In genomic region chr13:35978607-35979316, GRCh38 we compare ENCODE assay signal across 9 cellular contexts.
A peak's percentile ranks its signal among the peaks of the same experiment; 100 is the strongest.
DNase-seq lines count a peak whose midpoint lies in the region; ATAC-seq and TF ChIP-seq lines count a peak whose summit lies in the region.
"Had no signal": no experiment of that assay in that cellular context is flagged by ENCODE, and none has a peak within 500 bp of the region (broad histone marks: within the 10 kb centered on the region; RNA-seq: fewer than 3 reads in every experiment).

No MANE protein-coding gene starts in this region.

- no TSS peak for BruUV-seq in HCT116 (replicated peaks; lab: Mats Ljungman, UMichigan)

- peak; percentile 62 for TF ChIP-seq RAD21 in HCT116 (IDR thresholded peaks at IDR 0.05; ENCODE audit: low read depth)

- H3K9ac ChIP-seq in HCT116 (ENCODE audit: low read length): no peak overlapping the region
- H3K9ac ChIP-seq in skeletal muscle tissue (ENCODE audit: low read depth in 1 of 3, low read length in 3 of 3): peak overlapping the region in 1 of 3 donors; percentile 27

- H2AFZ ChIP-seq in HCT116 (ENCODE audit: low read depth, low read length, poor library complexity, severe bottlenecking): no peak overlapping the region

- no peaks in the 10 kb centered on the region for H3K36me3 ChIP-seq in HCT116 (ENCODE audit: control insufficient read depth in 1 of 2, insufficient read depth in 2 of 2, low read length in 2 of 2)
- no peaks in the 10 kb centered on the region for H3K36me3 ChIP-seq in skeletal muscle tissue (ENCODE audit: control insufficient read depth in 3 of 3, insufficient read depth in 3 of 3, low read length in 3 of 3)
- H3K36me3 ChIP-seq: BLaER1 treated with 17β-estradiol and CSF1 and Interleukin-3, amounts not matched to agents 10 nM and 100 nM had no signal

- DNase-seq in NCI-H1417 (lab: John Stamatoyannopoulos, UW) (peak; percentile 37 to 77 (median 66)), NCI-H1417 treated with DMSO at 0.1 percent for 48 hours (lab: John Stamatoyannopoulos, UW) (no peak), HCT116 (ENCODE audit: low read depth, low spot score) (peak; percentile 29), NCI-H2196 treated with DMSO at 0.1 percent for 48 hours (lab: John Stamatoyannopoulos, UW; ENCODE audit: unreplicated experiment) (peak; percentile 12), right cardiac atrium (no peak)

- H3K4me1 ChIP-seq in HCT116 (ENCODE audit: control insufficient read depth in 1 of 2, insufficient read depth in 2 of 2, low read length in 2 of 2): no peaks in the 10 kb centered on the region
- no peaks in the 10 kb centered on the region for H3K4me1 ChIP-seq in right cardiac atrium (ENCODE audit: control insufficient read depth, insufficient read depth, low read length)
- peaks cover 0 to 3% (median 0%) of the 10 kb centered on the region in 3 donors for H3K4me1 ChIP-seq in skeletal muscle tissue (ENCODE audit: control insufficient read depth in 3 of 3, insufficient read depth in 3 of 3, low read length in 3 of 3)

- no peaks in the 10 kb centered on the region for H3K27me3 ChIP-seq in HCT116 (ENCODE audit: insufficient read depth, low read length)
- no peaks in the 10 kb centered on the region for H3K27me3 ChIP-seq in right cardiac atrium (ENCODE audit: control insufficient read depth, insufficient read depth)
- no peaks in the 10 kb centered on the region for H3K27me3 ChIP-seq in skeletal muscle tissue (ENCODE audit: control insufficient read depth in 3 of 3, insufficient read depth in 3 of 3, low read length in 3 of 3)
- H3K27me3 ChIP-seq: BLaER1 treated with 17β-estradiol and CSF1 and Interleukin-3, amounts not matched to agents 10 nM and 100 nM had no signal

- H4K20me1 ChIP-seq in HCT116 (ENCODE audit: insufficient read depth): no peaks in the 10 kb centered on the region
- H4K20me1 ChIP-seq: BLaER1 treated with 17β-estradiol and CSF1 and Interleukin-3, amounts not matched to agents 10 nM and 100 nM had no signal

- RAD21 ChIA-PET in HCT116 (lab: Charles Lee; ENCODE audit: low non-redundant PET in 1 of 2, low total read pairs in 2 of 2, uncharacterized antibody in 2 of 2, unreplicated experiment in 2 of 2): interaction anchor here in 1 of 2 experiments (0.6 kb wide), 1 partner anchor 1021 kb away, joined by 3 read pairs; no protein-coding TSS in a partner anchor

- CTCF ChIA-PET in HCT116 (lab: Charles Lee): interaction anchor here (2.2 to 4.2 kb wide), 2 partner anchors 296 to 757 kb away, joined by 10 to 26 read pairs; no protein-coding TSS in a partner anchor

- WGBS in right cardiac atrium: 35% methylated on average over 10 of the region's 10 CpGs

- H3K9me2 ChIP-seq in HCT116 (ENCODE audit: insufficient read depth): no peaks in the 10 kb centered on the region

- H3K4me3 ChIP-seq in HCT116 (replicated peaks in 1 of 2; ENCODE audit: low read depth in 1 of 2, low read length in 2 of 2) (no peak overlapping the region), right cardiac atrium (ENCODE audit: low read length) (no peak overlapping the region), skeletal muscle tissue (ENCODE audit: low read length in 3 of 3) (no peak overlapping the region)
- H3K4me3 ChIP-seq: BLaER1 treated with 17β-estradiol and CSF1 and Interleukin-3, amounts not matched to agents 10 nM and 100 nM had no signal

- H3K79me2 ChIP-seq in HCT116 (ENCODE audit: insufficient read depth, low read length): no peaks in the 10 kb centered on the region

- ATAC-seq in HCT116 (no peak), right cardiac atrium (peak; percentile 34 to 61), HG02678 (IDR thresholded peaks at IDR 0.05; ENCODE audit: unreplicated experiment) (no peak)

- intact Hi-C loops in HCT116 (cut with micrococcal nuclease): loop anchor here (2.0 to 5.0 kb wide), 4 partner anchors 304 to 1090 kb away; no protein-coding TSS in a partner anchor
- intact Hi-C loops in right cardiac atrium (cut with DNase I): loop anchor here (2.0 to 10.0 kb wide), 3 partner anchors 296 to 756 kb away; no protein-coding TSS in a partner anchor

- no peak overlapping the region for H3K4me2 ChIP-seq in HCT116 (ENCODE audit: low read length)

- TF ChIP-seq CTCF in HCT116 (IDR thresholded peaks at IDR 0.05 in 2 of 3, conservative IDR thresholded peaks at IDR 0.05 in 1 of 3; ENCODE audit: borderline replicate concordance in 1 of 3, insufficient read depth in 1 of 3, low read depth in 2 of 3, low read length in 2 of 3): peak; percentile 18 to 80 (median 57); a peak in 5 of 6 replicates

- POLR2A ChIA-PET in HCT116 (lab: Charles Lee): no interaction called here

- H3K9me3 ChIP-seq in HCT116 (ENCODE audit: control insufficient read depth in 1 of 2, insufficient read depth in 1 of 2, low read depth in 1 of 2, low read length in 2 of 2) (no peaks in the 10 kb centered on the region), right cardiac atrium (ENCODE audit: control insufficient read depth, low read length) (no peaks in the 10 kb centered on the region), skeletal muscle tissue (ENCODE audit: control insufficient read depth in 3 of 3, low read length in 3 of 3) (no peaks in the 10 kb centered on the region)

- H3K27ac ChIP-seq in HCT116 (ENCODE audit: low read depth, low read length) (no peak overlapping the region), angular gyrus (ENCODE audit: low read depth, low read length) (peak overlapping the region; percentile 79), right cardiac atrium (ENCODE audit: low read length) (peak overlapping the region; percentile 69), skeletal muscle tissue (ENCODE audit: low read depth, low read length) (peak overlapping the region; percentile 81)

- no peak for TF ChIP-seq POLR2A in HCT116 (IDR thresholded peaks at IDR 0.05; ENCODE audit: borderline replicate concordance, extremely low read depth, insufficient read depth, insufficient read length)

TF ChIP-seq in HCT116, 20 proteins besides CTCF, POLR2A, EP300 and RAD21:
- no peak for TF ChIP-seq JUND (IDR thresholded peaks at IDR 0.05)
- TF ChIP-seq SRF (IDR thresholded peaks at IDR 0.05; ENCODE audit: low read depth): no peak
- no peak for TF ChIP-seq ATF3 (IDR thresholded peaks at IDR 0.05)
- no peak for TF ChIP-seq SIN3A (IDR thresholded peaks at IDR 0.05; ENCODE audit: low read depth)
- TF ChIP-seq ZFX (IDR thresholded peaks at IDR 0.05): no peak
- no peak for TF ChIP-seq ZNF274 (IDR thresholded peaks at IDR 0.05; ENCODE audit: low read depth, low read length)
- TF ChIP-seq MAX (IDR thresholded peaks at IDR 0.05): no peak
- no peak for TF ChIP-seq ELF1 (IDR thresholded peaks at IDR 0.05; ENCODE audit: borderline replicate concordance, low read depth)
- no peak for TF ChIP-seq ZBTB33 (IDR thresholded peaks at IDR 0.05; ENCODE audit: extremely low read depth, insufficient replicate concordance, low read length)
- no peak for TF ChIP-seq TCF7L2 (IDR thresholded peaks at IDR 0.05; ENCODE audit: borderline replicate concordance, extremely low read depth, insufficient read depth, insufficient read length)
- no peak for TF ChIP-seq EZH2 (IDR thresholded peaks at IDR 0.05)
- TF ChIP-seq EGR1 (IDR thresholded peaks at IDR 0.05; ENCODE audit: low read depth): no peak

Comparison
In these comparisons a context has a peak if more than half of its experiments do, and no peak if none do; other contexts are left out.
1. DNase-seq: peak in NCI-H1417 (3 of 3), HCT116 (single experiment) and NCI-H2196 treated with DMSO at 0.1 percent for 48 hours (single experiment); none in NCI-H1417 treated with DMSO at 0.1 percent for 48 hours (single experiment) and right cardiac atrium (0 of 3).
2. ATAC-seq: peak in right cardiac atrium (2 of 2); none in HCT116 (single experiment) and HG02678 (single experiment).